ENCODE assay signal across 3 cellular contexts in the genomic region with DNA sequence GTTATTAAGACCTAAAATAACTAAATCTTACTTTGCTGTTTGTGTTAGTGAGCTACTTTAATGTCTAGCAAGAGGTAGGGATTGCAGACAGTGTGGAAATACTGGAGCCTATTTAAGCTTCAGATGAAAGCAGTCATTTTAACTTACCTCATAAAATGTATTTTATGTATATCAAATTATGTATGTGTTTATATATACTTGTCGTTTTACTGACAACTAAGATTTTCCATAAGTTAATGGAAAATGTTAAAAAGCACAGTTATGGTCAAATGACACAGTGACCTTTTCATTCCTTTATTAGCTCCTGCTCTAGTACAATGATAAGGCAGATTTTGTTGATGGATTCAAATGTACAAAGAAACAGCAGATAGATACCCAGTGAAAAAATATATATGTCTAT.
A peak's percentile ranks its signal among the peaks of the same experiment; 100 is the strongest.
TF ChIP-seq lines count a peak whose summit lies in the region.

No MANE protein-coding gene starts in this region.

TF ChIP-seq in HEK293, 187 proteins besides CTCF, POLR2A, EP300 and RAD21:
- peak; percentile 82 for TF ChIP-seq PRDM6 (tag by site-specific recombination; IDR thresholded peaks at IDR 0.05)
- TF ChIP-seq ZBTB8A (tag by site-specific recombination; IDR thresholded peaks at IDR 0.05), result no peak

TF ChIP-seq in K562, 482 proteins besides CTCF, POLR2A, EP300 and RAD21:
- TF ChIP-seq, protein P1, sequence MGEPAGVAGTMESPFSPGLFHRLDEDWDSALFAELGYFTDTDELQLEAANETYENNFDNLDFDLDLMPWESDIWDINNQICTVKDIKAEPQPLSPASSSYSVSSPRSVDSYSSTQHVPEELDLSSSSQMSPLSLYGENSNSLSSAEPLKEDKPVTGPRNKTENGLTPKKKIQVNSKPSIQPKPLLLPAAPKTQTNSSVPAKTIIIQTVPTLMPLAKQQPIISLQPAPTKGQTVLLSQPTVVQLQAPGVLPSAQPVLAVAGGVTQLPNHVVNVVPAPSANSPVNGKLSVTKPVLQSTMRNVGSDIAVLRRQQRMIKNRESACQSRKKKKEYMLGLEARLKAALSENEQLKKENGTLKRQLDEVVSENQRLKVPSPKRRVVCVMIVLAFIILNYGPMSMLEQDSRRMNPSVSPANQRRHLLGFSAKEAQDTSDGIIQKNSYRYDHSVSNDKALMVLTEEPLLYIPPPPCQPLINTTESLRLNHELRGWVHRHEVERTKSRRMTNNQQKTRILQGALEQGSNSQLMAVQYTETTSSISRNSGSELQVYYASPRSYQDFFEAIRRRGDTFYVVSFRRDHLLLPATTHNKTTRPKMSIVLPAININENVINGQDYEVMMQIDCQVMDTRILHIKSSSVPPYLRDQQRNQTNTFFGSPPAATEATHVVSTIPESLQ (CRISPR knock-in tag; IDR thresholded peaks at IDR 0.05), result no peak
- no peak for TF ChIP-seq CXXC5 (CRISPR knock-in tag; IDR thresholded peaks at IDR 0.05)
- no peak for TF ChIP-seq UBTF (IDR thresholded peaks at IDR 0.05; ENCODE audit: borderline replicate concordance in 1 of 2, low read depth in 2 of 2, low read length in 2 of 2)
- TF ChIP-seq SMAD1 (IDR thresholded peaks at IDR 0.05; ENCODE audit: low read depth, low read length, partially characterized antibody), result no peak
- TF ChIP-seq, protein P2, sequence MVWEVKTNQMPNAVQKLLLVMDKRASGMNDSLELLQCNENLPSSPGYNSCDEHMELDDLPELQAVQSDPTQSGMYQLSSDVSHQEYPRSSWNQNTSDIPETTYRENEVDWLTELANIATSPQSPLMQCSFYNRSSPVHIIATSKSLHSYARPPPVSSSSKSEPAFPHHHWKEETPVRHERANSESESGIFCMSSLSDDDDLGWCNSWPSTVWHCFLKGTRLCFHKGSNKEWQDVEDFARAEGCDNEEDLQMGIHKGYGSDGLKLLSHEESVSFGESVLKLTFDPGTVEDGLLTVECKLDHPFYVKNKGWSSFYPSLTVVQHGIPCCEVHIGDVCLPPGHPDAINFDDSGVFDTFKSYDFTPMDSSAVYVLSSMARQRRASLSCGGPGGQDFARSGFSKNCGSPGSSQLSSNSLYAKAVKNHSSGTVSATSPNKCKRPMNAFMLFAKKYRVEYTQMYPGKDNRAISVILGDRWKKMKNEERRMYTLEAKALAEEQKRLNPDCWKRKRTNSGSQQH (CRISPR knock-in tag; IDR thresholded peaks at IDR 0.05), result no peak
- peak; percentile 43 for TF ChIP-seq MAFG (tag; conservative IDR thresholded peaks at IDR 0.05)
- 0 out of 2 replicates have a peak, but pooled peaks have one; percentile 35 for TF ChIP-seq NFE2 (IDR thresholded peaks at IDR 0.05; ENCODE audit: low read depth)
- no peak for TF ChIP-seq RB1 (IDR thresholded peaks at IDR 0.05; ENCODE audit: low read depth)

TF ChIP-seq in SK-N-SH, 30 proteins besides CTCF, POLR2A, EP300 and RAD21:
- TF ChIP-seq REST (IDR thresholded peaks at IDR 0.05; ENCODE audit: low read depth, low read length), result no peak
- TF ChIP-seq ELF1 (IDR thresholded peaks at IDR 0.05), result no peak
- TF ChIP-seq GABPA (IDR thresholded peaks at IDR 0.05; ENCODE audit: low read depth), result no peak
- TF ChIP-seq SIN3A (IDR thresholded peaks at IDR 0.05; ENCODE audit: borderline replicate concordance, low read depth, low read length), result no peak
- no peak for TF ChIP-seq MEF2A (IDR thresholded peaks at IDR 0.05; ENCODE audit: borderline replicate concordance, low read depth)
- TF ChIP-seq JUND (IDR thresholded peaks at IDR 0.05), result no peak
- TF ChIP-seq PBX3 (IDR thresholded peaks at IDR 0.05), result no peak
- no peak for TF ChIP-seq TAF1 (IDR thresholded peaks at IDR 0.05; ENCODE audit: borderline replicate concordance, low read depth, low read length)
- no peak for TF ChIP-seq TEAD4 (IDR thresholded peaks at IDR 0.05; ENCODE audit: borderline replicate concordance, insufficient read depth)
- TF ChIP-seq FOXM1 (IDR thresholded peaks at IDR 0.05; ENCODE audit: low read depth), result no peak
- TF ChIP-seq RFX5 (IDR thresholded peaks at IDR 0.05; ENCODE audit: low read length), result no peak
- TF ChIP-seq RXRA (IDR thresholded peaks at IDR 0.05; ENCODE audit: borderline replicate concordance, low read depth), result no peak
- TF ChIP-seq NFIC (IDR thresholded peaks at IDR 0.05; ENCODE audit: borderline replicate concordance), result no peak
- no peak for TF ChIP-seq SMC3 (IDR thresholded peaks at IDR 0.05; ENCODE audit: low read depth, low read length)
- no peak for TF ChIP-seq GATA2 (CRISPR knock-in tag; IDR thresholded peaks at IDR 0.05)
- TF ChIP-seq, protein P3, sequence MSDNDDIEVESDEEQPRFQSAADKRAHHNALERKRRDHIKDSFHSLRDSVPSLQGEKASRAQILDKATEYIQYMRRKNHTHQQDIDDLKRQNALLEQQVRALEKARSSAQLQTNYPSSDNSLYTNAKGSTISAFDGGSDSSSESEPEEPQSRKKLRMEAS (IDR thresholded peaks at IDR 0.05; ENCODE audit: low read depth), result no peak
